In the genomic region with DNA sequence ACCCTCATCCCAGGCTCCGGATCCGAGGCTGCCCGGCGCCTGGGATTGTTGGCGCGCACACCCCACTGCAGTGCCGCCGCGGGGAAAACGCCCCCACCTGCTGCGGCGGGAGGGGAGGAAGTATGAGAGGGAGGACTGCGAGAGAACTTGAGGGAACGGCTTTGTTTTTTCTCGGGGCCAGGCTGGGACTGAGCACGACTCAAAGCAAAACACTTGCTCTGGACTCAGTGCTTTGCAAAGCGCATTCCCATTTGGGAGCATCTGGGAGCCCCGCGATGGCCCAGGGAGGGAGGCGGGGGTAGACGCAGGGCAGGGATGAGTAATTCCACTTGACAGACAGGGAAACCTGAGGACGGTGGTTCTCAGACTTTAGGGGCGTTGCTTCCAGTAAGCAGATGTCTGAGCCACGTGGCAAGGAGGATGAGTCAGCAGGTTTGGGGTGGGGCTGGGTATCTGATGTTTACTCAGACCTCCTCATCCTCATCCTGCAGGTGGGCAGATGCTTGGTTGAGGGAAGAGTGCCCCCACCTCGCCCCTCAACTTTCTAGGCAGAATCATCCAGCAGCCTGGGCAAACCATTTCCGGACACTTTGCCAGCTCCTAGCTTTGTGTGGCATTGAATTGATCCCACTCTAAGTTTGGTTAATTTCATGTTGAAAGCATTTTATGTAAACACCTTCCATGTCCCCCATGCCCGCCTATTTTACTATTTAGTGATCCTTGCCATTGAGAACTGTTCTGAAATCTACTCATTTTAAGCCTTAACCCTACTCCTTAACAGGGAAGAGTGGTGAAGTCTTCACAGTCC, we compare ENCODE assay signal across 8 cellular contexts. TPM values are rescaled to one million over a fixed set of nuclear protein-coding genes. Genes with fewer than 3 reads are reported as not detected.
DNase-seq lines count a peak whose midpoint lies in the region; ATAC-seq and TF ChIP-seq lines count a peak whose summit lies in the region.

No MANE protein-coding gene starts in this region.

- 1% methylated on average over 27 of the region's 27 CpGs for WGBS in thymus

- peaks cover 8% of the 10 kb centered on the region for H3K27me3 Mint-ChIP-seq in IgD-negative memory B cell
- no peaks in the 10 kb centered on the region for H3K27me3 Mint-ChIP-seq in activated T-cell treated with anti-CD3 and anti-CD28 coated beads, Interleukin-2, amount 50 U/mL, for 72 hours (ENCODE audit: low read depth)

- CTCF ChIA-PET in AG04450 (lab: Charles Lee), result interaction anchor here (0.5 kb wide), 1 partner anchor 64 kb away, joined by 3 read pairs; no protein-coding TSS in a partner anchor

- H3K36me3 ChIP-seq in thymus (ENCODE audit: control insufficient read depth, insufficient read depth), result no peaks in the 10 kb centered on the region

- peaks cover 22% of the 10 kb centered on the region for H3K4me1 ChIP-seq in thymus (ENCODE audit: control insufficient read depth, insufficient read depth, low read length)

- no peaks in the 10 kb centered on the region for H3K9me3 Mint-ChIP-seq in IgD-negative memory B cell
- no peaks in the 10 kb centered on the region for H3K9me3 Mint-ChIP-seq in activated T-cell treated with anti-CD3 and anti-CD28 coated beads, Interleukin-2, amount 50 U/mL, for 72 hours

- ATAC-seq in GM19023 (IDR thresholded peaks at IDR 0.05; ENCODE audit: unreplicated experiment), result peak; percentile 70
- peak; percentile 85 to 87 for ATAC-seq in activated T-cell treated with anti-CD3 and anti-CD28 coated beads, Interleukin-2, amount 50 U/mL, for 72 hours (replicated peaks in 1 of 2)
- ATAC-seq in omental fat pad (ENCODE audit: low FRiP score), result peak; percentile 90

- DNase-seq in AG04450 (ENCODE audit: low read depth, low spot score), result peak; percentile 86
- DNase-seq in activated T-cell treated with anti-CD3 and anti-CD28 coated beads, Interleukin-2, amount 50 U/mL, for 72 hours, result peak; percentile 87 to 88
- peak; percentile 96 for DNase-seq in fibroblast of mammary gland (ENCODE audit: low read depth)
- peak; percentile 85 for DNase-seq in omental fat pad (ENCODE audit: low spot score)

- peaks cover 25 to 52% (median 38%) of the 10 kb centered on the region in 3 donors for H3K4me1 Mint-ChIP-seq in IgD-negative memory B cell
- peaks cover 22% of the 10 kb centered on the region for H3K4me1 Mint-ChIP-seq in activated T-cell treated with anti-CD3 and anti-CD28 coated beads, Interleukin-2, amount 50 U/mL, for 72 hours (ENCODE audit: low read depth)

- TF ChIP-seq CTCF in AG04450 (IDR thresholded peaks at IDR 0.05; ENCODE audit: low read depth, low read length) (no peak), fibroblast of mammary gland (conservative IDR thresholded peaks at IDR 0.05; ENCODE audit: control insufficient read depth, insufficient read depth, low read depth, low read length) (no peak), omental fat pad (IDR thresholded peaks at IDR 0.05) (no peak)

- peak overlapping the region in 2 of 3 donors; percentile 40 to 91 for H3K27ac Mint-ChIP-seq in IgD-negative memory B cell
- H3K27ac Mint-ChIP-seq in activated T-cell treated with anti-CD3 and anti-CD28 coated beads, Interleukin-2, amount 50 U/mL, for 72 hours, result peak overlapping the region; percentile 76

- peaks cover 2% of the 10 kb centered on the region for H3K36me3 Mint-ChIP-seq in IgD-negative memory B cell
- peaks cover 0 to 1% of the 10 kb centered on the region in 2 donors for H3K36me3 Mint-ChIP-seq in activated T-cell treated with anti-CD3 and anti-CD28 coated beads, Interleukin-2, amount 50 U/mL, for 72 hours (ENCODE audit: insufficient read depth in 2 of 2)

- H3K9me3 ChIP-seq in AG04450 (ENCODE audit: control insufficient read depth, insufficient read depth, low read length), result no peaks in the 10 kb centered on the region
- no peaks in the 10 kb centered on the region for H3K9me3 ChIP-seq in thymus (ENCODE audit: control insufficient read depth)

- peak overlapping the region; percentile 89 to 95 (median 93) for H3K4me3 Mint-ChIP-seq in IgD-negative memory B cell
- H3K4me3 Mint-ChIP-seq in activated T-cell treated with anti-CD3 and anti-CD28 coated beads, Interleukin-2, amount 50 U/mL, for 72 hours, result peak overlapping the region; percentile 91 to 95

- H3K27ac ChIP-seq in AG04450 (ENCODE audit: low read depth, low read length) (peak overlapping the region; percentile 57), thymus (ENCODE audit: low read depth) (no peak overlapping the region)

- H3K4me3 ChIP-seq in AG04450 (ENCODE audit: low read depth, low read length) (peak overlapping the region; percentile 69), fibroblast of mammary gland (ENCODE audit: control insufficient read depth, low read depth, low read length) (peak overlapping the region; percentile 29), thymus (ENCODE audit: low read length) (peak overlapping the region; percentile 43)

- POLR2A ChIA-PET in AG04450 (lab: Yijun Ruan, JAX), result interaction anchor here (0.6 kb wide), 1 partner anchor 14 kb away, joined by 3 read pairs; no protein-coding TSS in a partner anchor

- H3K27me3 ChIP-seq in AG04450 (ENCODE audit: control insufficient read depth, insufficient read depth, low read length) (peaks cover 21% of the 10 kb centered on the region), thymus (ENCODE audit: control insufficient read depth, insufficient read depth) (peaks cover 22% of the 10 kb centered on the region)

TF ChIP-seq in PFSK-1, 5 proteins besides CTCF, POLR2A, EP300 and RAD21:
- peak; percentile 22 for TF ChIP-seq FOXP2 (optimal IDR thresholded peaks at IDR 0.05; ENCODE audit: borderline replicate concordance, extremely low read depth, extremely low read length, insufficient read depth)
- TF ChIP-seq, protein P1, sequence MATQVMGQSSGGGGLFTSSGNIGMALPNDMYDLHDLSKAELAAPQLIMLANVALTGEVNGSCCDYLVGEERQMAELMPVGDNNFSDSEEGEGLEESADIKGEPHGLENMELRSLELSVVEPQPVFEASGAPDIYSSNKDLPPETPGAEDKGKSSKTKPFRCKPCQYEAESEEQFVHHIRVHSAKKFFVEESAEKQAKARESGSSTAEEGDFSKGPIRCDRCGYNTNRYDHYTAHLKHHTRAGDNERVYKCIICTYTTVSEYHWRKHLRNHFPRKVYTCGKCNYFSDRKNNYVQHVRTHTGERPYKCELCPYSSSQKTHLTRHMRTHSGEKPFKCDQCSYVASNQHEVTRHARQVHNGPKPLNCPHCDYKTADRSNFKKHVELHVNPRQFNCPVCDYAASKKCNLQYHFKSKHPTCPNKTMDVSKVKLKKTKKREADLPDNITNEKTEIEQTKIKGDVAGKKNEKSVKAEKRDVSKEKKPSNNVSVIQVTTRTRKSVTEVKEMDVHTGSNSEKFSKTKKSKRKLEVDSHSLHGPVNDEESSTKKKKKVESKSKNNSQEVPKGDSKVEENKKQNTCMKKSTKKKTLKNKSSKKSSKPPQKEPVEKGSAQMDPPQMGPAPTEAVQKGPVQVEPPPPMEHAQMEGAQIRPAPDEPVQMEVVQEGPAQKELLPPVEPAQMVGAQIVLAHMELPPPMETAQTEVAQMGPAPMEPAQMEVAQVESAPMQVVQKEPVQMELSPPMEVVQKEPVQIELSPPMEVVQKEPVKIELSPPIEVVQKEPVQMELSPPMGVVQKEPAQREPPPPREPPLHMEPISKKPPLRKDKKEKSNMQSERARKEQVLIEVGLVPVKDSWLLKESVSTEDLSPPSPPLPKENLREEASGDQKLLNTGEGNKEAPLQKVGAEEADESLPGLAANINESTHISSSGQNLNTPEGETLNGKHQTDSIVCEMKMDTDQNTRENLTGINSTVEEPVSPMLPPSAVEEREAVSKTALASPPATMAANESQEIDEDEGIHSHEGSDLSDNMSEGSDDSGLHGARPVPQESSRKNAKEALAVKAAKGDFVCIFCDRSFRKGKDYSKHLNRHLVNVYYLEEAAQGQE (IDR thresholded peaks at IDR 0.05; ENCODE audit: insufficient read depth in 1 of 2, low read depth in 2 of 2, low read length in 2 of 2), result no peak

RNA-seq across cellular contexts. Expression of a gene that starts 1.5 kb away (rescaled TPM):
- polyA plus RNA-seq in AG04450 (2011; rRNA removed) (7.8 and 9.4 TPM in 2 replicates), IgD-negative memory B cell (0.93 TPM), thymus (2.9 TPM)
- 16.9 and 19.0 TPM in 2 replicates for polyA minus RNA-seq in AG04450 (2011; rRNA and poly(A)+ RNA removed)
- not detected for polyA plus RNA-seq in PFSK-1 (2012; ENCODE audit: insufficient read length, low read depth)
- 100 to 1,000 TPM in 1 of 2 donors, 10 to 100 TPM in 1; 65.9 to 113 TPM for total RNA-seq in activated T-cell treated with anti-CD3 and anti-CD28 coated beads, Interleukin-2, amount 50 U/mL, for 72 hours
- total RNA-seq in omental fat pad, result 1 to 10 TPM; 2.0 to 3.0 (median 2.4) TPM

RNA-seq across cellular contexts. Expression of a gene that starts 37.1 kb away (rescaled TPM):
- polyA plus RNA-seq in AG04450 (2011; rRNA removed), result not detected in 2 replicates
- polyA minus RNA-seq in AG04450 (2011; rRNA and poly(A)+ RNA removed), result not detected in 2 replicates
- not detected for polyA plus RNA-seq in IgD-negative memory B cell
- not detected for polyA plus RNA-seq in PFSK-1 (2012; ENCODE audit: insufficient read length, low read depth)
- under 1 TPM in 1 of 2 donors, not detected in 1; 0.63 TPM for total RNA-seq in activated T-cell treated with anti-CD3 and anti-CD28 coated beads, Interleukin-2, amount 50 U/mL, for 72 hours
- not detected for total RNA-seq in omental fat pad
- polyA plus RNA-seq in thymus, result 1.6 TPM

RNA-seq across cellular contexts. Expression of a gene that starts 41.0 kb away (rescaled TPM):
- not detected in 2 replicates for polyA plus RNA-seq in AG04450 (2011; rRNA removed)
- not detected in 2 replicates for polyA minus RNA-seq in AG04450 (2011; rRNA and poly(A)+ RNA removed)
- 1.0 TPM for polyA plus RNA-seq in IgD-negative memory B cell
- polyA plus RNA-seq in PFSK-1 (2012; ENCODE audit: insufficient read length, low read depth), result not detected
- total RNA-seq in activated T-cell treated with anti-CD3 and anti-CD28 coated beads, Interleukin-2, amount 50 U/mL, for 72 hours, result not detected
- total RNA-seq in omental fat pad, result 1 to 10 TPM in 3 of 4 donors, under 1 TPM in 1; 0.96 to 2.2 (median 1.9) TPM
- 1.7 TPM for polyA plus RNA-seq in thymus
